ENCODE assay signal across 12 cellular contexts in genomic region chr19:49786432-49786831, GRCh38. TPM values are rescaled to one million over a fixed set of nuclear protein-coding genes. Genes with fewer than 3 reads are reported as not detected.
A peak's percentile ranks its signal among the peaks of the same experiment; 100 is the strongest.
DNase-seq lines count a peak whose midpoint lies in the region; ATAC-seq and TF ChIP-seq lines count a peak whose summit lies in the region.
"Had no signal": no experiment of that assay in that cellular context is flagged by ENCODE, and none has a peak within 500 bp of the region (broad histone marks: within the 10 kb centered on the region; RNA-seq: fewer than 3 reads in every experiment).

No MANE protein-coding gene starts in this region.

- CTCF ChIA-PET in RWPE1 (lab: Yijun Ruan, JAX), result interaction anchor here (0.6 to 1.4 kb wide), 2 partner anchors 105 to 688 kb away, joined by 3 to 4 read pairs; no protein-coding TSS in a partner anchor

- no peak overlapping the region for H3K14ac ChIP-seq in trophoblast cell (ENCODE audit: low read length)

- H3K23ac ChIP-seq in trophoblast cell (ENCODE audit: low read length), result no peak overlapping the region

- H4K91ac ChIP-seq in trophoblast cell (ENCODE audit: low read depth, low read length), result no peak overlapping the region

- no peak overlapping the region for H3K9ac ChIP-seq in trophoblast cell (ENCODE audit: low read length)

- peak overlapping the region; percentile 41 for H3K4ac ChIP-seq in trophoblast cell (ENCODE audit: low read depth, low read length)

- peaks cover 10% of the 10 kb centered on the region for H3K4me1 Mint-ChIP-seq in CD14-positive monocyte
- H3K4me1 Mint-ChIP-seq: activated CD4-positive, alpha-beta memory T cell treated with anti-CD3 and anti-CD28 coated beads, Interleukin-2, amount 10 ng/mL, durations not matched to agents 7 days and 5 days had no signal

- H4K12ac ChIP-seq in trophoblast cell (ENCODE audit: low read depth, low read length), result no peak overlapping the region

- no peak overlapping the region for H3K18ac ChIP-seq in trophoblast cell (ENCODE audit: low read length)

- H3K4me1 ChIP-seq in trophoblast cell (ENCODE audit: control insufficient read depth in 1 of 2, insufficient read depth in 2 of 2, low read length in 2 of 2) (peaks cover 6 to 10% of the 10 kb centered on the region in 2 experiments), upper lobe of right lung (no peaks in the 10 kb centered on the region)
- H3K4me1 ChIP-seq: body of pancreas had no signal

- H3K36me3 ChIP-seq in trophoblast cell (ENCODE audit: control insufficient read depth in 1 of 2, insufficient read depth in 2 of 2, low read length in 2 of 2) (peaks cover 52 to 57% of the 10 kb centered on the region in 2 experiments), upper lobe of right lung (peaks cover 70% of the 10 kb centered on the region)

- peaks cover 2% of the 10 kb centered on the region for H3K9me3 ChIP-seq in trophoblast cell (ENCODE audit: insufficient read depth, low read depth, low read length)
- no peaks in the 10 kb centered on the region for H3K9me3 ChIP-seq in upper lobe of right lung
- H3K9me3 ChIP-seq: body of pancreas had no signal

- H2BK5ac ChIP-seq in trophoblast cell (ENCODE audit: low read depth, low read length, poor library complexity), result no peak overlapping the region

- H2BK12ac ChIP-seq in trophoblast cell (ENCODE audit: low read length), result no peak overlapping the region

- peak overlapping the region; percentile 74 for H3K27ac ChIP-seq in RWPE1
- peak overlapping the region; percentile 10 for H3K27ac ChIP-seq in trophoblast cell (ENCODE audit: low read depth, low read length)
- H3K27ac ChIP-seq in upper lobe of right lung, result no peak overlapping the region
- H3K27ac ChIP-seq: body of pancreas had no signal

- peak overlapping the region in 2 of 7 donors; percentile 32 to 50 for H3K27ac Mint-ChIP-seq in CD14-positive monocyte
- H3K27ac Mint-ChIP-seq: activated CD4-positive, alpha-beta memory T cell treated with anti-CD3 and anti-CD28 coated beads, Interleukin-2, amount 10 ng/mL, durations not matched to agents 7 days and 5 days had no signal

- H3K79me1 ChIP-seq in trophoblast cell (ENCODE audit: low read length), result peaks cover 2% of the 10 kb centered on the region

- H4K8ac ChIP-seq in trophoblast cell (ENCODE audit: low read depth, low read length), result no peak overlapping the region

- ATAC-seq in HG03025 (IDR thresholded peaks at IDR 0.05; ENCODE audit: low FRiP score, unreplicated experiment), result no peak
- ATAC-seq in upper lobe of right lung, result no peak
- ATAC-seq: body of pancreas had no signal

- H3K79me2 ChIP-seq in trophoblast cell (ENCODE audit: control insufficient read depth, insufficient read depth, low read length, poor library complexity), result no peaks in the 10 kb centered on the region

- H3K27me3 Mint-ChIP-seq in CD14-positive monocyte (ENCODE audit: low read depth in 3 of 3), result no peaks in the 10 kb centered on the region
- H3K27me3 Mint-ChIP-seq: activated CD4-positive, alpha-beta memory T cell treated with anti-CD3 and anti-CD28 coated beads, Interleukin-2, amount 10 ng/mL, durations not matched to agents 7 days and 5 days had no signal

- peaks cover 0 to 5% (median 0%) of the 10 kb centered on the region in 7 donors for H3K9me3 Mint-ChIP-seq in CD14-positive monocyte
- H3K9me3 Mint-ChIP-seq: activated CD4-positive, alpha-beta memory T cell treated with anti-CD3 and anti-CD28 coated beads, Interleukin-2, amount 10 ng/mL, durations not matched to agents 7 days and 5 days had no signal

- H3K4me3 Mint-ChIP-seq in CD14-positive monocyte, result no peak overlapping the region
- H3K4me3 Mint-ChIP-seq: activated CD4-positive, alpha-beta memory T cell treated with anti-CD3 and anti-CD28 coated beads, Interleukin-2, amount 10 ng/mL, durations not matched to agents 7 days and 5 days had no signal

- H2AFZ ChIP-seq in trophoblast cell (ENCODE audit: insufficient read depth, low read length, poor library complexity), result no peak overlapping the region

- H3K4me3 ChIP-seq in fibroblast of villous mesenchyme (ENCODE audit: low read depth, low read length) (no peak overlapping the region), trophoblast cell (ENCODE audit: low read depth, low read length) (no peak overlapping the region), upper lobe of right lung (no peak overlapping the region)
- H3K4me3 ChIP-seq: body of pancreas had no signal

- peak; percentile 70 for DNase-seq in EH (ENCODE audit: low read depth)
- DNase-seq in RWPE1 (ENCODE audit: low spot score), result peak; percentile 70
- DNase-seq in fibroblast of villous mesenchyme (ENCODE audit: low read depth), result peak; percentile 71
- peak; percentile 13 to 24 for DNase-seq in trophoblast cell
- no peak for DNase-seq in CD14-positive monocyte (ENCODE audit: low spot score)
- DNase-seq in upper lobe of right lung, result no peak
- DNase-seq in iPS-NIHi11 (ENCODE audit: low spot score), result no peak
- DNase-seq: activated CD4-positive, alpha-beta memory T cell treated with anti-CD3 and anti-CD28 coated beads, Interleukin-2, amount 10 ng/mL, durations not matched to agents 7 days and 5 days; body of pancreas had no signal

- no peaks in the 10 kb centered on the region for H3K27me3 ChIP-seq in trophoblast cell (ENCODE audit: insufficient read depth, low read length)
- H3K27me3 ChIP-seq in upper lobe of right lung, result no peaks in the 10 kb centered on the region
- H3K27me3 ChIP-seq: body of pancreas had no signal

- H3K36me3 Mint-ChIP-seq in CD14-positive monocyte, result peaks cover 80 to 97% of the 10 kb centered on the region in 2 donors

- POLR2A ChIA-PET in RWPE1 (lab: Yijun Ruan, JAX; ENCODE audit: low non-redundant PET), result no interaction called here

- peak overlapping the region; percentile 3 for H2AK5ac ChIP-seq in trophoblast cell (ENCODE audit: low read length)

- intact Hi-C loops in CD14-positive monocyte (cut with micrococcal nuclease), result no loop called here
- intact Hi-C loops in upper lobe of right lung (cut with DNase I), result no loop called here

- TF ChIP-seq CTCF in RWPE1 (conservative IDR thresholded peaks at IDR 0.05; ENCODE audit: low read depth), result no peak
- TF ChIP-seq CTCF in fibroblast of villous mesenchyme (IDR thresholded peaks at IDR 0.05; ENCODE audit: insufficient read depth, low read depth, low read length), result no peak
- no peak for TF ChIP-seq CTCF in CD14-positive monocyte (IDR thresholded peaks at IDR 0.05)
- TF ChIP-seq CTCF in upper lobe of right lung (IDR thresholded peaks at IDR 0.05), result no peak

- no peak overlapping the region for H2BK120ac ChIP-seq in trophoblast cell (ENCODE audit: insufficient read depth, low read length, poor library complexity)

- WGBS in trophoblast cell (ENCODE audit: extremely low coverage, insufficient coverage, insufficient read length), result no CpG with 5 or more reads among the region's 6 CpGs

- H3K4me2 ChIP-seq in trophoblast cell (ENCODE audit: low read length), result peak overlapping the region; percentile 40

RNA-seq across cellular contexts. Expression of gene AP2A1, which starts 19.6 kb away (rescaled TPM):
- total RNA-seq in fibroblast of villous mesenchyme (92.0 and 97.0 TPM in 2 replicates), upper lobe of right lung (61.2 TPM)
- polyA plus RNA-seq in trophoblast cell (2013), result 102 and 103 TPM in 2 replicates
- 10 to 100 TPM; 12.1 to 15.1 TPM for polyA plus RNA-seq in CD14-positive monocyte

RNA-seq across cellular contexts. Expression of gene TSKS, which starts 23.3 kb away (rescaled TPM):
- total RNA-seq in fibroblast of villous mesenchyme (0.43 TPM in 1 of 2 replicates, not detected in the other), upper lobe of right lung (0.43 TPM)
- polyA plus RNA-seq in trophoblast cell (2013), result 0.12 and 0.15 TPM in 2 replicates
- under 1 TPM; 0.37 to 0.51 TPM for polyA plus RNA-seq in CD14-positive monocyte
- total RNA-seq: HT-29, SK-MEL-5 had no signal

RNA-seq across cellular contexts. Expression of gene FUZ, which starts 26.7 kb away (rescaled TPM):
- total RNA-seq in fibroblast of villous mesenchyme, result 15.1 and 19.3 TPM in 2 replicates
- polyA plus RNA-seq in trophoblast cell (2013), result 6.6 and 7.6 TPM in 2 replicates
- 1 to 10 TPM; 5.3 TPM for polyA plus RNA-seq in CD14-positive monocyte
- total RNA-seq in upper lobe of right lung, result 20.1 TPM

RNA-seq across cellular contexts. Expression of gene MED25, which starts 31.7 kb away (rescaled TPM):
- 21.6 and 21.9 TPM in 2 replicates for total RNA-seq in fibroblast of villous mesenchyme
- 50.3 and 50.7 TPM in 2 replicates for polyA plus RNA-seq in trophoblast cell (2013)
- polyA plus RNA-seq in CD14-positive monocyte, result 10 to 100 TPM; 13.9 to 18.5 TPM
- total RNA-seq in upper lobe of right lung, result 45.9 TPM

Comparison
In these comparisons a context has a peak if more than half of its experiments do, and no peak if none do; other contexts are left out.
1. DNase-seq: peak in EH (single experiment), RWPE1 (single experiment), fibroblast of villous mesenchyme (single experiment) and trophoblast cell (2 of 2); none in CD14-positive monocyte (single experiment), upper lobe of right lung (single experiment) and iPS-NIHi11 (single experiment).